Comparison of ENCODE assay signal across 27 cellular contexts in the genomic region with DNA sequence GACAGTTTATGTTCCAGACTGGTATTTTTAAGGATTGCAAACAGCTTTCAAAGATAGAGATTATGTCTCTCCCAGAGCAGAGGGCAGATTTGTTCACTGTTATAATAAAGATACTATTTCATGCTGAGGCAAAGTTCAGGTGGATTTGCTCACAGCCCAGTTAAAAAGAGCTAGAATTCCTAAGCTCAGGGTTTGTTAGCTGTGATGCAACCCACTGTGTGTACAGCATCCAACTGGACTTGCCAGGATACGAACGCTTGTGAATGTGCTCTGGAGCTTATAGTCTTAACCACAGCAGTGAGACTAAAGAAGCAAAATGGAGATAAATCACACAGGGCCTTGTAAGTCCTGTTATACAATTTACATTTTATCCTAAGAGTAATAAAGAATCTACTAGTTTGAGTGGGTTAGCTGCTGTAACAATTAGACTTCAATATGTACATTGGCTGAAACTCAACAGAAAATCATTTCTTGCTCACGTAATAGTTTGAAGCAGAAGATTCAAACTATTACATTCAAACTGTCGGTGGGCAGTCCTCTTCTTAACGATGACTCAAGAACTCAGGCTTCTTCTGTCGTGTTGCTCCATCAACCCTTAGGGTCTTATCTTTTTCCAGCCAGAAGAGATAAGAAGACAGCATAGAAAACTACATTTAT.
"Had no signal": no experiment of that assay in that cellular context is flagged by ENCODE, and none has a peak within 500 bp of the region (broad histone marks: within the 10 kb centered on the region; RNA-seq: fewer than 3 reads in every experiment).

No MANE protein-coding gene starts in this region.

- DNase-seq: activated CD4-positive, alpha-beta T cell treated with anti-CD3 and anti-CD28 coated beads, Interleukin-2, amount 10 ng/mL, durations not matched to agents 24 days and 14 days; activated CD4-positive, alpha-beta T cell treated with anti-CD3 and anti-CD28 coated beads, Interleukin-2, amount 50 U/mL, for 4 hours; activated CD8-positive, alpha-beta T cell treated with anti-CD3 and anti-CD28 coated beads for 36 hours; activated gamma-delta T cell; activated naive CD4-positive, alpha-beta T cell treated with Interleukin-2 at 50 U/mL for 16 hours; activated naive CD8-positive, alpha-beta T cell treated with anti-CD3 and anti-CD28 coated beads, Interleukin-2, amount 10 ng/mL, durations not matched to agents 7 days and 5 days; activated T-cell treated with anti-CD3 and anti-CD28 coated beads, Interleukin-2, amount 50 U/mL, for 1 hour; adrenal gland; anterior cingulate cortex; caudate nucleus; NCI-H1092 treated with DMSO at 0.1 percent for 48 hours; NCI-H1417; NCI-H187 treated with DMSO at 0.1 percent for 48 hours; NCI-H2081; NCI-H2171 treated with DMSO at 0.1 percent for 48 hours; NCI-H226; NCI-H446 treated with DMSO at 0.1 percent for 48 hours; NCI-H524; NCI-H69; NCI-H82; SHP77 treated with DMSO at 0.1 percent for 48 hours; SK-N-SH had no signal

- FAIRE-seq: bronchial epithelial cell, K562, TTC549 had no signal

- ATAC-seq: activated CD8-positive, alpha-beta T cell treated with anti-CD3 and anti-CD28 coated beads for 36 hours; K562; Panc1 had no signal

- H3K27me3 ChIP-seq: adrenal gland, SJSA1 had no signal

- H3K9me3 ChIP-seq: adrenal gland, SJSA1, SK-N-SH had no signal

- H3K36me3 ChIP-seq: adrenal gland, SJSA1 had no signal

- H3K4me3 ChIP-seq: adrenal gland, K562, SJSA1 had no signal

- H3K4me2 ChIP-seq: SK-N-SH had no signal

- H3K9ac ChIP-seq: SK-N-SH had no signal

- H3K4me1 ChIP-seq: adrenal gland, SJSA1 had no signal

- H3K27ac ChIP-seq: adrenal gland, SJSA1 had no signal
